In genomic region chr4:25551608-25552007, GRCh38 we compare ENCODE assay signal across 16 cellular contexts.
"Had no signal": no experiment of that assay in that cellular context is flagged by ENCODE, and none has a peak within 500 bp of the region (broad histone marks: within the 10 kb centered on the region; RNA-seq: fewer than 3 reads in every experiment).

No MANE protein-coding gene starts in this region.

- H3K27ac ChIP-seq: ascending aorta, cardiac muscle cell, hepatocyte, neutrophil had no signal

- H3K4me3 Mint-ChIP-seq: activated CD4-positive, alpha-beta T cell treated with anti-CD3 and anti-CD28 coated beads, Interleukin-2, amount 10 ng/mL, durations not matched to agents 7 days and 5 days; activated naive CD8-positive, alpha-beta T cell treated with anti-CD3 and anti-CD28 coated beads, Interleukin-2, amount 50 U/mL, for 24 hours; naive thymus-derived CD4-positive, alpha-beta T cell; stimulated activated naive B cell treated with anti-CD40 and anti-IgM and Interleukin-4, amounts not matched to agents 10 μg/mL and 1 μg/mL and 100 μg/mL, for 72 hours had no signal

- H3K27ac Mint-ChIP-seq: activated CD4-positive, alpha-beta T cell treated with anti-CD3 and anti-CD28 coated beads, Interleukin-2, amount 10 ng/mL, durations not matched to agents 7 days and 5 days; activated naive CD8-positive, alpha-beta T cell treated with anti-CD3 and anti-CD28 coated beads, Interleukin-2, amount 50 U/mL, for 24 hours; naive thymus-derived CD4-positive, alpha-beta T cell; stimulated activated naive B cell treated with anti-CD40 and anti-IgM and Interleukin-4, amounts not matched to agents 10 μg/mL and 1 μg/mL and 100 μg/mL, for 72 hours had no signal

- ATAC-seq: activated naive CD8-positive, alpha-beta T cell treated with anti-CD3 and anti-CD28 coated beads, Interleukin-2, amount 50 U/mL, for 24 hours; naive thymus-derived CD4-positive, alpha-beta T cell; right cardiac atrium; stimulated activated naive B cell treated with anti-CD40 and anti-IgM and Interleukin-4, amounts not matched to agents 10 μg/mL and 1 μg/mL and 100 μg/mL, for 72 hours had no signal

- H3K4me3 ChIP-seq: ascending aorta, cardiac muscle cell, hepatocyte had no signal

- H3K36me3 ChIP-seq: ascending aorta, cardiac muscle cell, neutrophil had no signal

- H3K36me3 Mint-ChIP-seq: naive thymus-derived CD4-positive, alpha-beta T cell; stimulated activated naive B cell treated with anti-CD40 and anti-IgM and Interleukin-4, amounts not matched to agents 10 μg/mL and 1 μg/mL and 100 μg/mL, for 72 hours had no signal

- DNase-seq: activated CD4-positive, alpha-beta T cell treated with anti-CD3 and anti-CD28 coated beads, Interleukin-2, amount 10 ng/mL, durations not matched to agents 7 days and 5 days; activated CD8-positive, alpha-beta memory T cell treated with anti-CD3 and anti-CD28 coated beads for 24 hours; activated naive CD4-positive, alpha-beta T cell treated with Interleukin-2 at 50 U/mL for 16 hours; activated naive CD8-positive, alpha-beta T cell treated with anti-CD3 and anti-CD28 coated beads, Interleukin-2, amount 50 U/mL, for 24 hours; kidney; midbrain; naive thymus-derived CD4-positive, alpha-beta T cell; right cardiac atrium; stimulated activated CD4-positive, alpha-beta T cell treated with anti-CD3 and anti-CD28 coated beads, Interleukin-2, amount 100 ng/mL, for 24 hours; stimulated activated naive B cell treated with anti-CD40 and anti-IgM and Interleukin-4, amounts not matched to agents 10 μg/mL and 1 μg/mL and 100 μg/mL, for 72 hours; substantia nigra; T1000 had no signal

- H3K9me3 ChIP-seq: ascending aorta, neutrophil had no signal

- H3K4me1 ChIP-seq: ascending aorta had no signal

- H2AFZ ChIP-seq: hepatocyte had no signal

- H3K4me1 Mint-ChIP-seq: activated CD4-positive, alpha-beta T cell treated with anti-CD3 and anti-CD28 coated beads, Interleukin-2, amount 10 ng/mL, durations not matched to agents 7 days and 5 days; activated naive CD8-positive, alpha-beta T cell treated with anti-CD3 and anti-CD28 coated beads, Interleukin-2, amount 50 U/mL, for 24 hours; naive thymus-derived CD4-positive, alpha-beta T cell had no signal

- H3K4me2 ChIP-seq: hepatocyte had no signal

- H3K79me2 ChIP-seq: hepatocyte had no signal

- H3K9me3 Mint-ChIP-seq: activated CD4-positive, alpha-beta T cell treated with anti-CD3 and anti-CD28 coated beads, Interleukin-2, amount 10 ng/mL, durations not matched to agents 7 days and 5 days; activated naive CD8-positive, alpha-beta T cell treated with anti-CD3 and anti-CD28 coated beads, Interleukin-2, amount 50 U/mL, for 24 hours; stimulated activated naive B cell treated with anti-CD40 and anti-IgM and Interleukin-4, amounts not matched to agents 10 μg/mL and 1 μg/mL and 100 μg/mL, for 72 hours had no signal

- H3K27me3 ChIP-seq: ascending aorta, cardiac muscle cell, hepatocyte, neutrophil had no signal
